ENCODE assay signal across 8 cellular contexts in the genomic region with DNA sequence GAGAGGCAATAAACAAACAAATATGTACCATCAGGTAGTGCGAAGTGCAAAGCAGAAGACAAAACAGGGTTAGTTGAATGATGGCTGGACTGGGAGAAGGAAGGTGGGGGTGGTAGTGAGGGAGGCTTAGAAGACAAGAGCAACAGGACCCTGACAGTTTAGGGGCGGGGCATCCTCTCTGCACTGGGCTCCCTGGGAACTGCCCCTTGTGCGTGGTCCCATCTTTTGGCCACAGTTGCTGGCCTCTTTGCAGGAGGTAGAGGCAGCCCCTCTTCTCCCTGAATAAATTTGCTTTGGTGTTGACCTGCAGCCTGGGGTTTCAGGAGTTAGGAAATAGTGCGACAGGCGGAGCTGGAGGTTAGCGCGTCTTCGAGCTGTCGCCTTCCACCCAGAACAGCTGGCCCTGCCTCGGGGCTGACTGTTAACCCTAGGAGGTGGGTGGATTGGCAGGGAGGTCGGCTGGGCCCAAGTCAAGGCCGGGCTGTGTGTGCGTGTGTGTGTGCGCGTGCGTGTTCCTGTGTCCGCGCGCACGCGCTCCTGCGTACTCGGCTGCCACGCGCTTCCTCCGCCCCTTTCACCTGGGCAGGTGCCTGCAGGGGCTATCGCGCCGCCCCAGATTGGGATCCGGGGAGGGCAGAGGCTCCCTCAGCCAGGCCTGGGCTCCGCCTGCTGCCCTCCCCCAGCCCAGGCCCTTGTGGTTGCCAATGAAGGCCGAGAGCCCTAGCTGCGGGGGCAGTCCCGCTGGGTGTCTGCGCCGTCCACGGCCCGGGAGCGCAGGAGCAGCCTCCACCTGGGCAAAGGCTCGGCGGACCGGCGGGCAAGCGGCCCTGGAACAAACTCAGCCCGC.
DNase-seq lines count a peak whose midpoint lies in the region; ATAC-seq lines count a peak whose summit lies in the region.

No MANE protein-coding gene starts in this region.

- H3K36me3 ChIP-seq in GM23248 (ENCODE audit: low read depth) = no peaks in the 10 kb centered on the region

- H4K20me1 ChIP-seq in GM23248 (ENCODE audit: insufficient read depth) = no peaks in the 10 kb centered on the region

- H2AFZ ChIP-seq in GM23248 = no peak overlapping the region

- H3K9me3 ChIP-seq in GM23248 (ENCODE audit: low read depth) = no peaks in the 10 kb centered on the region

- H3K4me2 ChIP-seq in GM23248 (ENCODE audit: unreplicated experiment) = no peak overlapping the region

- 8 to 10% methylated on average over 43 to 45 of the region's 45 CpGs for WGBS in GM23248 (ENCODE audit: low coverage in 1 of 2, low lambda C conversion rate in 2 of 2, missing lambda C conversion rate in 2 of 2), 2 experiments

- no peak overlapping the region for H3K27ac ChIP-seq in GM23248

- no peak overlapping the region for H3K4me3 ChIP-seq in GM23248

- DNase-seq in NCI-H1436 (lab: John Stamatoyannopoulos, UW) = peak; percentile 13
- no peak for DNase-seq in NCI-H1436 treated with DMSO at 0.1 percent for 48 hours (lab: John Stamatoyannopoulos, UW)
- DNase-seq in T47D (ENCODE audit: low read depth in 1 of 2, low spot score in 1 of 2) = peak; percentile 88 to 90
- DNase-seq in left lobe of liver (ENCODE audit: low spot score) = peak; percentile 51
- DNase-seq in superior temporal gyrus (ENCODE audit: extremely low spot score) = peak; percentile 25
- no peak for DNase-seq in stimulated activated CD4-positive, alpha-beta T cell treated with anti-CD3 and anti-CD28 coated beads, Interleukin-4, amount 100 ng/mL, for 1 hour
- no peak for DNase-seq in GM23248

- no peak overlapping the region for H3K9ac ChIP-seq in GM23248

- H3K9me2 ChIP-seq in GM23248 (ENCODE audit: insufficient read depth) = no peaks in the 10 kb centered on the region

- in situ Hi-C loops in T47D (cut with HindIII; ENCODE audit: low pct_unique_long_range_greater_than_20kb, low sequenced_read_pairs) = no loop called here
- in situ Hi-C loops in GM23248 (cut with MboI) = no loop called here

- ATAC-seq in left lobe of liver (peak; percentile 80), GM21825 (IDR thresholded peaks at IDR 0.05; ENCODE audit: unreplicated experiment) (no peak)

- H3F3A ChIP-seq in GM23248 (ENCODE audit: insufficient read depth) = no peaks in the 10 kb centered on the region

- peaks cover 15% of the 10 kb centered on the region for H3K27me3 ChIP-seq in GM23248 (replicated peaks; ENCODE audit: insufficient read depth)

- H3K4me1 ChIP-seq in GM23248 (ENCODE audit: insufficient read depth) = no peaks in the 10 kb centered on the region

- H3K79me2 ChIP-seq in GM23248 (ENCODE audit: insufficient read depth) = no peaks in the 10 kb centered on the region

Comparison
In these comparisons a context has a peak if more than half of its experiments do, and no peak if none do; other contexts are left out.
1. DNase-seq: peak in NCI-H1436 (single experiment), T47D (2 of 2), left lobe of liver (single experiment) and superior temporal gyrus (single experiment); none in NCI-H1436 treated with DMSO at 0.1 percent for 48 hours (single experiment), stimulated activated CD4-positive, alpha-beta T cell treated with anti-CD3 and anti-CD28 coated beads, Interleukin-4, amount 100 ng/mL, for 1 hour (single experiment) and GM23248 (single experiment).